Comparison of ENCODE assay signal across 32 cellular contexts in genomic region chr18:48068916-48069445, GRCh38.
"Had no signal": no experiment of that assay in that cellular context is flagged by ENCODE, and none has a peak within 500 bp of the region (broad histone marks: within the 10 kb centered on the region; RNA-seq: fewer than 3 reads in every experiment).

No MANE protein-coding gene starts in this region.

- H3K4me3 ChIP-seq: colonic mucosa had no signal

- H3K27me3 ChIP-seq: brain microvascular endothelial cell, colonic mucosa had no signal

- H3K36me3 ChIP-seq: brain microvascular endothelial cell, colonic mucosa, WERI-Rb-1 had no signal

- H3K4me1 Mint-ChIP-seq: activated B cell treated with CpG ODN at 0.5 μM for 24 hours; activated CD8-positive, alpha-beta memory T cell treated with anti-CD3 and anti-CD28 coated beads, Interleukin-2, amount 10 ng/mL, durations not matched to agents 7 days and 5 days; T-cell had no signal

- H3K4me3 Mint-ChIP-seq: activated B cell treated with CpG ODN at 0.5 μM for 24 hours; activated CD8-positive, alpha-beta memory T cell treated with anti-CD3 and anti-CD28 coated beads, Interleukin-2, amount 10 ng/mL, durations not matched to agents 7 days and 5 days; activated CD8-positive, alpha-beta T cell treated with anti-CD3 and anti-CD28 coated beads, Interleukin-2, amount 10 ng/mL, durations not matched to agents 7 days and 5 days; activated naive CD8-positive, alpha-beta T cell; activated T-cell treated with anti-CD3 and anti-CD28 coated beads, Interleukin-2, amount 50 U/mL, for 24 hours; activated T-cell treated with anti-CD3 and anti-CD28 coated beads, Interleukin-2, amount 50 U/mL, for 72 hours; T-cell; T-helper 1 cell treated with Interleukin-12 subunit alpha and Interleukin-12 subunit beta and Interleukin-4 antibody, amounts not matched to agents 30 μg/mL and 1 μg/mL, for 36 hours; T-helper 2 cell treated with Interferon-gamma antibody and Interleukin-4, amounts not matched to agents 5 μg/mL and 100 μg/mL, for 36 hours had no signal

- ATAC-seq: activated CD4-positive, CD25-positive, alpha-beta regulatory T cell treated with anti-CD3 and anti-CD28 coated beads, Interleukin-2, amount 50 U/mL, for 24 hours; activated CD8-positive, alpha-beta memory T cell treated with anti-CD3 and anti-CD28 coated beads, Interleukin-2, amount 10 ng/mL, durations not matched to agents 7 days and 5 days; activated CD8-positive, alpha-beta T cell treated with anti-CD3 and anti-CD28 coated beads, Interleukin-2, amount 10 ng/mL, durations not matched to agents 7 days and 5 days; activated T-cell treated with anti-CD3 and anti-CD28 coated beads, Interleukin-2, amount 50 U/mL, for 72 hours; T-cell had no signal

- H3K27ac ChIP-seq: brain microvascular endothelial cell, colonic mucosa, epithelial cell of prostate, WERI-Rb-1 had no signal

- H3K36me3 Mint-ChIP-seq: activated CD8-positive, alpha-beta memory T cell treated with anti-CD3 and anti-CD28 coated beads, Interleukin-2, amount 10 ng/mL, durations not matched to agents 7 days and 5 days; activated naive CD8-positive, alpha-beta T cell; T-cell had no signal

- DNase-seq: activated B cell treated with CpG ODN at 0.5 μM for 24 hours; activated CD4-positive, alpha-beta T cell treated with anti-CD3 and anti-CD28 coated beads for 48 hours; activated CD4-positive, alpha-beta T cell treated with anti-CD3 and anti-CD28 coated beads, Interleukin-2, amount 50 U/mL, for 1 hour; activated CD4-positive, alpha-beta T cell treated with anti-CD3 and anti-CD28 coated beads, Interleukin-2, amount 50 U/mL, for 48 hours; activated CD8-positive, alpha-beta memory T cell treated with anti-CD3 and anti-CD28 coated beads, Interleukin-2, amount 10 ng/mL, durations not matched to agents 7 days and 5 days; activated CD8-positive, alpha-beta memory T cell treated with anti-CD3 and anti-CD28 coated beads, Interleukin-2, amount 50 U/mL, for 48 hours; activated CD8-positive, alpha-beta T cell treated with anti-CD3 and anti-CD28 coated beads, Interleukin-2, amount 10 ng/mL, durations not matched to agents 7 days and 5 days; activated gamma-delta T cell; activated naive CD4-positive, alpha-beta T cell; activated naive CD4-positive, alpha-beta T cell treated with anti-CD3 and anti-CD28 coated beads, Interleukin-2, amount 50 U/mL, for 16 hours; activated T-cell treated with anti-CD3 and anti-CD28 coated beads for 4 hours; activated T-cell treated with anti-CD3 and anti-CD28 coated beads, Interleukin-2, amount 50 U/mL, for 24 hours; activated T-cell treated with anti-CD3 and anti-CD28 coated beads, Interleukin-2, amount 50 U/mL, for 72 hours; amniotic stem cell; brain microvascular endothelial cell; central memory CD4-positive, alpha-beta T cell; cerebellar nuclear complex; colonic mucosa; effector CD8-positive, alpha-beta T cell; foreskin fibroblast; T-cell; T1000; WERI-Rb-1 had no signal

- FAIRE-seq: astrocyte, endometrium, endothelial cell of umbilical vein, frontal cortex had no signal

- H3K27ac Mint-ChIP-seq: activated B cell treated with CpG ODN at 0.5 μM for 24 hours; activated CD8-positive, alpha-beta memory T cell treated with anti-CD3 and anti-CD28 coated beads, Interleukin-2, amount 10 ng/mL, durations not matched to agents 7 days and 5 days; activated CD8-positive, alpha-beta T cell treated with anti-CD3 and anti-CD28 coated beads, Interleukin-2, amount 10 ng/mL, durations not matched to agents 7 days and 5 days; activated naive CD8-positive, alpha-beta T cell; activated T-cell treated with anti-CD3 and anti-CD28 coated beads, Interleukin-2, amount 50 U/mL, for 24 hours; activated T-cell treated with anti-CD3 and anti-CD28 coated beads, Interleukin-2, amount 50 U/mL, for 72 hours; T-cell; T-helper 1 cell treated with Interleukin-12 subunit alpha and Interleukin-12 subunit beta and Interleukin-4 antibody, amounts not matched to agents 30 μg/mL and 1 μg/mL, for 36 hours; T-helper 2 cell treated with Interferon-gamma antibody and Interleukin-4, amounts not matched to agents 5 μg/mL and 100 μg/mL, for 36 hours had no signal

- H3K27me3 Mint-ChIP-seq: activated naive CD8-positive, alpha-beta T cell had no signal

- H3K9me3 Mint-ChIP-seq: activated B cell treated with CpG ODN at 0.5 μM for 24 hours; activated T-cell treated with anti-CD3 and anti-CD28 coated beads, Interleukin-2, amount 50 U/mL, for 24 hours; activated T-cell treated with anti-CD3 and anti-CD28 coated beads, Interleukin-2, amount 50 U/mL, for 72 hours; T-cell; T-helper 1 cell treated with Interleukin-12 subunit alpha and Interleukin-12 subunit beta and Interleukin-4 antibody, amounts not matched to agents 30 μg/mL and 1 μg/mL, for 36 hours; T-helper 2 cell treated with Interferon-gamma antibody and Interleukin-4, amounts not matched to agents 5 μg/mL and 100 μg/mL, for 36 hours had no signal
